In genomic region chr16:658679-659571, GRCh38 we compare ENCODE assay signal across 28 cellular contexts. TPM values are rescaled to one million over a fixed set of nuclear protein-coding genes. Genes with fewer than 3 reads are reported as not detected.
DNase-seq lines count a peak whose midpoint lies in the region; ATAC-seq, FAIRE-seq and TF ChIP-seq lines count a peak whose summit lies in the region.
"Had no signal": no experiment of that assay in that cellular context is flagged by ENCODE, and none has a peak within 500 bp of the region (broad histone marks: within the 10 kb centered on the region; RNA-seq: fewer than 3 reads in every experiment).

No MANE protein-coding gene starts in this region.

- H3K36me3 ChIP-seq in DOHH2 (ENCODE audit: control insufficient read depth, low read length) (peaks cover 74% of the 10 kb centered on the region), K562 (ENCODE audit: control insufficient read depth, insufficient read depth, low read length) (no peaks in the 10 kb centered on the region)
- H3K36me3 ChIP-seq: ovary had no signal

- DNase-seq in HFFc6 (no peak), K562 (ENCODE audit: extremely low read depth in 1 of 4, low spot score in 3 of 4) (no peak), neural crest cell (ENCODE audit: low read depth, low spot score) (no peak), NCI-H2171 (lab: John Stamatoyannopoulos, UW) (no peak), NCI-H1417 (lab: John Stamatoyannopoulos, UW) (no peak)
- DNase-seq: activated B cell treated with CpG ODN at 0.5 μM for 24 hours; activated naive CD4-positive, alpha-beta T cell treated with anti-CD3 and anti-CD28 coated beads for 36 hours; amniotic stem cell; effector CD4-positive, alpha-beta T cell; foreskin melanocyte; heart right ventricle; NCI-H187; NCI-H524 treated with DMSO at 0.1 percent for 48 hours; retina; SHP77 treated with DMSO at 0.1 percent for 48 hours; small intestine; stimulated activated CD4-positive, alpha-beta T cell treated with anti-CD3 and anti-CD28 coated beads, Interleukin-1b, Interleukin-23, amount 100 ng/mL, for 48 hours had no signal

- no peaks in the 10 kb centered on the region for H3F3A ChIP-seq in DOHH2 (ENCODE audit: control insufficient read depth, insufficient read depth)

- peaks cover 12% of the 10 kb centered on the region for H3K4me1 ChIP-seq in DOHH2 (ENCODE audit: control insufficient read depth, low read length)
- H3K4me1 ChIP-seq in K562 (replicated peaks in 1 of 2; ENCODE audit: control insufficient read depth in 2 of 2, insufficient read depth in 2 of 2, low read length in 2 of 2) = peaks cover 2 to 91% of the 10 kb centered on the region in 2 experiments; a peak in 4 of 5 replicates

- no peaks in the 10 kb centered on the region for H3K9me2 ChIP-seq in DOHH2 (replicated peaks; ENCODE audit: control insufficient read depth, low read length)

- H3K4me2 ChIP-seq in DOHH2 (ENCODE audit: low read length) (no peak overlapping the region), K562 (ENCODE audit: insufficient read depth, low read length) (no peak overlapping the region)

- 76% methylated on average over 19 of the region's 35 CpGs for WGBS in K562 (ENCODE audit: insufficient coverage, low coverage, missing lambda C conversion rate)

- H3K9me3 Mint-ChIP-seq in HFFc6 (no peaks in the 10 kb centered on the region), neural crest cell (no peaks in the 10 kb centered on the region)
- H3K9me3 Mint-ChIP-seq: activated B cell treated with CpG ODN at 0.5 μM for 24 hours; activated naive CD4-positive, alpha-beta T cell treated with anti-CD3 and anti-CD28 coated beads for 36 hours; activated T-helper 1 cell treated with anti-CD3 and anti-CD28 coated beads, Interleukin-12 subunit alpha, Interleukin-12 subunit beta, Interleukin-2, Interleukin-4 antibody, amounts not matched to agents 30 ng/mL and 10 ng/mL and 1 ng/mL, durations not matched to agents 14 hours and 24 hours and 36 hours; natural killer cell treated with Interleukin-12 subunit alpha and Interleukin-12 subunit beta and Interleukin-15 and Interleukin-18, amount 100 ng/mL, for 72 hours had no signal

- TF ChIP-seq RAD21 in K562 (CRISPR knock-in tag; conservative IDR thresholded peaks at IDR 0.05 in 1 of 2, IDR thresholded peaks at IDR 0.05 in 1 of 2) = no peak

- TF ChIP-seq CTCF in DOHH2 (IDR thresholded peaks at IDR 0.05; ENCODE audit: low read depth, low read length, poor library complexity, severe bottlenecking) (peak; percentile 34), HFFc6 (IDR thresholded peaks at IDR 0.05) (peak; percentile 43), K562 (IDR thresholded peaks at IDR 0.05 in 2 of 3, conservative IDR thresholded peaks at IDR 0.05 in 1 of 3; ENCODE audit: insufficient read depth in 2 of 3, low read depth in 1 of 3, low read length in 3 of 3) (0 out of 6 replicates have a peak, but pooled peaks of 1 of the 3 experiments have one; percentile 8), neural crest cell (conservative IDR thresholded peaks at IDR 0.05) (peak; percentile 12)

- FAIRE-seq in K562 (lab: Jason Lieb, UNC) = no peak
- FAIRE-seq: colon, H1, small intestine had no signal

- no peak for TF ChIP-seq EP300 in K562 (IDR thresholded peaks at IDR 0.05; ENCODE audit: low read length)

- H2AFZ ChIP-seq in K562 (ENCODE audit: low read depth, low read length) = no peak overlapping the region

- ATAC-seq in K562 (no peak), HG02840 (IDR thresholded peaks at IDR 0.05; ENCODE audit: low FRiP score, unreplicated experiment) (no peak)
- ATAC-seq: mucosa of descending colon; natural killer cell treated with Interleukin-12 subunit alpha and Interleukin-12 subunit beta and Interleukin-15 and Interleukin-18, amount 100 ng/mL, for 72 hours; Panc1 had no signal

- H3K27me3 Mint-ChIP-seq in HFFc6 (ENCODE audit: insufficient read depth) (no peaks in the 10 kb centered on the region), neural crest cell (ENCODE audit: low read depth) (no peaks in the 10 kb centered on the region)
- H3K27me3 Mint-ChIP-seq: activated B cell treated with CpG ODN at 0.5 μM for 24 hours; natural killer cell treated with Interleukin-12 subunit alpha and Interleukin-12 subunit beta and Interleukin-15 and Interleukin-18, amount 100 ng/mL, for 72 hours had no signal

- no peaks in the 10 kb centered on the region for H3K27me3 ChIP-seq in DOHH2 (ENCODE audit: control insufficient read depth, low read length)
- H3K27me3 ChIP-seq in K562 (ENCODE audit: control insufficient read depth in 2 of 2, insufficient read depth in 2 of 2, low read length in 2 of 2) = no peaks in the 10 kb centered on the region
- H3K27me3 ChIP-seq: heart right ventricle, ovary, tibial nerve had no signal

- H3K9ac ChIP-seq in K562 (ENCODE audit: insufficient read depth in 1 of 2, low read depth in 2 of 2, low read length in 2 of 2) = no peak overlapping the region; a peak in 1 of 4 replicates

- H3K79me2 ChIP-seq in DOHH2 (ENCODE audit: control insufficient read depth, low read length) = no peaks in the 10 kb centered on the region
- no peaks in the 10 kb centered on the region; the same call in 2 of the 3 replicates for H3K79me2 ChIP-seq in K562 (ENCODE audit: control insufficient read depth, insufficient read depth, low read length)

- H3K27ac ChIP-seq in DOHH2 (ENCODE audit: low read depth, low read length) = no peak overlapping the region
- no peak overlapping the region for H3K27ac ChIP-seq in K562 (ENCODE audit: extremely low read depth, low read depth, low read length)
- H3K27ac ChIP-seq: C4-2B had no signal

- CTCF ChIA-PET in K562 (lab: Yijun Ruan, JAX; ENCODE audit: low intra/inter-chr PET ratio) = no interaction called here

- intact Hi-C loops in K562 (cut with micrococcal nuclease) = no loop called here

- BruUV-seq in K562 (replicated peaks; lab: Mats Ljungman, UMichigan) = no TSS peak

- POLR2A ChIA-PET in K562 (lab: Yijun Ruan, JAX) = interaction anchor here (0.6 to 1.4 kb wide), 5 partner anchors 8 to 650 kb away, joined by 3 to 6 read pairs (median 3); partner anchors contain the start of gene WDR90

- H3K27ac Mint-ChIP-seq in HFFc6 (no peak overlapping the region), neural crest cell (ENCODE audit: unreplicated experiment) (no peak overlapping the region)
- H3K27ac Mint-ChIP-seq: activated B cell treated with CpG ODN at 0.5 μM for 24 hours; activated naive CD4-positive, alpha-beta T cell treated with anti-CD3 and anti-CD28 coated beads for 36 hours; activated T-helper 1 cell treated with anti-CD3 and anti-CD28 coated beads, Interleukin-12 subunit alpha, Interleukin-12 subunit beta, Interleukin-2, Interleukin-4 antibody, amounts not matched to agents 30 ng/mL and 10 ng/mL and 1 ng/mL, durations not matched to agents 14 hours and 24 hours and 36 hours; natural killer cell treated with Interleukin-12 subunit alpha and Interleukin-12 subunit beta and Interleukin-15 and Interleukin-18, amount 100 ng/mL, for 72 hours had no signal

- H3K9me3 ChIP-seq in DOHH2 (ENCODE audit: control insufficient read depth, insufficient read depth, low read length) = no peaks in the 10 kb centered on the region
- H3K9me3 ChIP-seq in K562 (replicated peaks; ENCODE audit: control insufficient read depth, insufficient read depth, low read depth, low read length) = no peaks in the 10 kb centered on the region
- H3K9me3 ChIP-seq: heart right ventricle, mucosa of descending colon, ovary, tibial nerve had no signal

- no peaks in the 10 kb centered on the region for H3K4me1 Mint-ChIP-seq in HFFc6 (ENCODE audit: low read depth)
- H3K4me1 Mint-ChIP-seq in neural crest cell = peaks cover 6% of the 10 kb centered on the region

- in situ Hi-C loops in K562 (cut with MboI) = no loop called here

- TF ChIP-seq POLR2A in K562 (conservative IDR thresholded peaks at IDR 0.05) = no peak

- H3K4me3 Mint-ChIP-seq in HFFc6 = no peak overlapping the region
- no peak overlapping the region for H3K4me3 Mint-ChIP-seq in neural crest cell
- H3K4me3 Mint-ChIP-seq: activated B cell treated with CpG ODN at 0.5 μM for 24 hours; activated naive CD4-positive, alpha-beta T cell treated with anti-CD3 and anti-CD28 coated beads for 36 hours; activated T-helper 1 cell treated with anti-CD3 and anti-CD28 coated beads, Interleukin-12 subunit alpha, Interleukin-12 subunit beta, Interleukin-2, Interleukin-4 antibody, amounts not matched to agents 30 ng/mL and 10 ng/mL and 1 ng/mL, durations not matched to agents 14 hours and 24 hours and 36 hours; natural killer cell treated with Interleukin-12 subunit alpha and Interleukin-12 subunit beta and Interleukin-15 and Interleukin-18, amount 100 ng/mL, for 72 hours had no signal

- no peak overlapping the region for H3K4me3 ChIP-seq in DOHH2 (ENCODE audit: low read length)
- H3K4me3 ChIP-seq in K562 = no peak overlapping the region
- H3K4me3 ChIP-seq: heart right ventricle, mucosa of descending colon, ovary, tibial nerve had no signal

- H4K20me1 ChIP-seq in DOHH2 (ENCODE audit: control insufficient read depth, insufficient read depth, low read depth, low read length) (no peaks in the 10 kb centered on the region), K562 (replicated peaks; ENCODE audit: control insufficient read depth, insufficient read depth, low read length) (no peaks in the 10 kb centered on the region)

- H3K9me1 ChIP-seq in K562 (ENCODE audit: control insufficient read depth, insufficient read depth, low read length) = no peaks in the 10 kb centered on the region

- no peaks in the 10 kb centered on the region for H3K36me3 Mint-ChIP-seq in HFFc6 (ENCODE audit: low read depth)
- H3K36me3 Mint-ChIP-seq in neural crest cell (ENCODE audit: low read depth) = no peaks in the 10 kb centered on the region
- H3K36me3 Mint-ChIP-seq: natural killer cell treated with Interleukin-12 subunit alpha and Interleukin-12 subunit beta and Interleukin-15 and Interleukin-18, amount 100 ng/mL, for 72 hours had no signal

RNA-seq across cellular contexts. Expression of gene RHOT2, which starts 9.0 kb away (rescaled TPM):
- 10 to 100 TPM; 73.9 to 93.4 (median 84.8) TPM for total RNA-seq in HFFc6 (2021; fragmentation: NEBNext Ultra II Directional; extraction: Animal tissue kit (Norgen Biotek cat#: 25700))
- 214 and 929 TPM in 2 replicates for total RNA-seq in K562 (2011; cell fraction: chromatin; rRNA removed; ENCODE audit: low replicate concordance)
- total RNA-seq in K562 (2011; cell fraction: nucleolus; rRNA removed) = 1,026 and 1,077 TPM in 2 replicates
- total RNA-seq in K562 (2011; cell fraction: nucleoplasm; rRNA removed) = 329 and 385 TPM in 2 replicates
- total RNA-seq in K562 (2014; rRNA removed) (116 and 158 TPM in 2 replicates), K562 (2014; rRNA removed; fragmentation: Illumina TruSeq; extraction: Trizol) (18.6 and 26.7 TPM in 2 replicates), K562 (2015; rRNA removed; fragmentation: Illumina TruSeq; extraction: Trizol) (83.6 and 87.9 TPM in 2 replicates), K562 (2021) (267 TPM in 2 replicates), neural crest cell (171 and 189 TPM in 2 replicates)
- polyA plus RNA-seq in K562 (2011; rRNA removed) (118 and 173 TPM in 2 replicates), K562 (2014; fragmentation: Illumina TruSeq; extraction: Trizol) (112 and 139 TPM in 2 replicates), K562 (2014; fragmentation: Nextera tagmentation; extraction: Ambion mirVana) (1 to 10 TPM; 5.0 to 6.8 TPM), K562 (2014; rRNA removed) (373 and 378 TPM in 2 replicates)
- polyA plus RNA-seq in K562 (2011; cell fraction: cytosol; rRNA removed) = 121 and 296 TPM in 2 replicates
- 1,454 and 2,407 TPM in 2 replicates for polyA plus RNA-seq in K562 (2011; cell fraction: nucleus; rRNA removed)
- polyA plus RNA-seq in K562 (2012) = 192 and 214 TPM in 2 replicates
- polyA minus RNA-seq in K562 (2011; rRNA and poly(A)+ RNA removed) = 14.4 and 20.6 TPM in 2 replicates
- 48.0 and 67.2 TPM in 2 replicates for polyA minus RNA-seq in K562 (2011; cell fraction: cytosol; rRNA and poly(A)+ RNA removed)
- 214 and 219 TPM in 2 replicates for polyA minus RNA-seq in K562 (2011; cell fraction: nucleus; rRNA and poly(A)+ RNA removed)

RNA-seq across cellular contexts. Expression of gene WDR90, which starts 9.8 kb away (rescaled TPM):
- total RNA-seq in HFFc6 (2021; fragmentation: NEBNext Ultra II Directional; extraction: Animal tissue kit (Norgen Biotek cat#: 25700)) = 10 to 100 TPM; 11.6 to 19.0 (median 17.7) TPM
- 25.8 and 70.2 TPM in 2 replicates for total RNA-seq in K562 (2011; cell fraction: chromatin; rRNA removed; ENCODE audit: low replicate concordance)
- total RNA-seq in K562 (2011; cell fraction: nucleolus; rRNA removed) = 50.4 and 60.9 TPM in 2 replicates
- total RNA-seq in K562 (2011; cell fraction: nucleoplasm; rRNA removed) = 29.8 and 30.4 TPM in 2 replicates
- total RNA-seq in K562 (2014; rRNA removed) = 4.9 and 6.5 TPM in 2 replicates
- 0.80 and 1.3 TPM in 2 replicates for total RNA-seq in K562 (2014; rRNA removed; fragmentation: Illumina TruSeq; extraction: Trizol)
- 3.0 and 3.3 TPM in 2 replicates for total RNA-seq in K562 (2015; rRNA removed; fragmentation: Illumina TruSeq; extraction: Trizol)
- 10.0 and 12.6 TPM in 2 replicates for total RNA-seq in K562 (2021)
- 5.7 and 9.4 TPM in 2 replicates for polyA plus RNA-seq in K562 (2011; rRNA removed)
- 3.8 and 9.9 TPM in 2 replicates for polyA plus RNA-seq in K562 (2011; cell fraction: cytosol; rRNA removed)
- polyA plus RNA-seq in K562 (2011; cell fraction: nucleus; rRNA removed) = 72.9 and 107 TPM in 2 replicates
- polyA plus RNA-seq in K562 (2012) = 6.3 and 9.5 TPM in 2 replicates
- polyA plus RNA-seq in K562 (2014; fragmentation: Illumina TruSeq; extraction: Trizol) = 1.4 and 4.3 TPM in 2 replicates
- under 1 TPM; 0.44 to 0.46 TPM for polyA plus RNA-seq in K562 (2014; fragmentation: Nextera tagmentation; extraction: Ambion mirVana)
- 8.1 and 10.6 TPM in 2 replicates for polyA plus RNA-seq in K562 (2014; rRNA removed)
- polyA minus RNA-seq in K562 (2011; rRNA and poly(A)+ RNA removed) = 1.0 and 1.4 TPM in 2 replicates
- 2.6 and 4.5 TPM in 2 replicates for polyA minus RNA-seq in K562 (2011; cell fraction: cytosol; rRNA and poly(A)+ RNA removed)
- polyA minus RNA-seq in K562 (2011; cell fraction: nucleus; rRNA and poly(A)+ RNA removed) = 20.9 and 23.9 TPM in 2 replicates
- 95.8 and 97.0 TPM in 2 replicates for total RNA-seq in neural crest cell

RNA-seq across cellular contexts. Expression of gene RHBDL1, which starts 16.5 kb away (rescaled TPM):
- total RNA-seq in HFFc6 (2021; fragmentation: NEBNext Ultra II Directional; extraction: Animal tissue kit (Norgen Biotek cat#: 25700)) = 1 to 10 TPM; 1.4 to 2.3 (median 1.7) TPM
- 4.0 and 18.2 TPM in 2 replicates for total RNA-seq in K562 (2011; cell fraction: chromatin; rRNA removed; ENCODE audit: low replicate concordance)
- total RNA-seq in K562 (2011; cell fraction: nucleolus; rRNA removed) = 16.8 and 19.9 TPM in 2 replicates
- total RNA-seq in K562 (2011; cell fraction: nucleoplasm; rRNA removed) = 6.3 and 7.2 TPM in 2 replicates
- total RNA-seq in K562 (2014; rRNA removed) = 2.7 and 3.9 TPM in 2 replicates
- total RNA-seq in K562 (2014; rRNA removed; fragmentation: Illumina TruSeq; extraction: Trizol) = 0.11 TPM in 1 of 2 replicates, not detected in the other
- total RNA-seq in K562 (2015; rRNA removed; fragmentation: Illumina TruSeq; extraction: Trizol) = 0.79 and 0.94 TPM in 2 replicates
- 3.6 and 4.0 TPM in 2 replicates for total RNA-seq in K562 (2021)
- polyA plus RNA-seq in K562 (2011; rRNA removed) = 1.7 and 3.5 TPM in 2 replicates
- 2.9 and 8.6 TPM in 2 replicates for polyA plus RNA-seq in K562 (2011; cell fraction: cytosol; rRNA removed)
- 36.3 and 53.0 TPM in 2 replicates for polyA plus RNA-seq in K562 (2011; cell fraction: nucleus; rRNA removed)
- polyA plus RNA-seq in K562 (2012) = 2.4 and 6.7 TPM in 2 replicates
- polyA plus RNA-seq in K562 (2014; fragmentation: Illumina TruSeq; extraction: Trizol) = 0.55 and 1.1 TPM in 2 replicates
- polyA plus RNA-seq in K562 (2014; fragmentation: Nextera tagmentation; extraction: Ambion mirVana) = under 1 TPM in 1 of 2 experiments, not detected in 1; 0.03 TPM
- polyA plus RNA-seq in K562 (2014; rRNA removed) = 3.4 and 5.6 TPM in 2 replicates
- 0.15 and 0.39 TPM in 2 replicates for polyA minus RNA-seq in K562 (2011; rRNA and poly(A)+ RNA removed)
- polyA minus RNA-seq in K562 (2011; cell fraction: cytosol; rRNA and poly(A)+ RNA removed) = 1.2 TPM in 1 of 2 replicates, not detected in the other
- 3.2 and 5.4 TPM in 2 replicates for polyA minus RNA-seq in K562 (2011; cell fraction: nucleus; rRNA and poly(A)+ RNA removed)
- total RNA-seq in neural crest cell = 3.0 and 3.1 TPM in 2 replicates

RNA-seq across cellular contexts. Expression of gene MCRIP2, which starts 17.3 kb away (rescaled TPM):
- total RNA-seq in HFFc6 (2021; fragmentation: NEBNext Ultra II Directional; extraction: Animal tissue kit (Norgen Biotek cat#: 25700)) = 10 to 100 TPM; 18.8 to 30.8 (median 24.2) TPM
- total RNA-seq in K562 (2011; cell fraction: chromatin; rRNA removed; ENCODE audit: low replicate concordance) = 33.6 and 106 TPM in 2 replicates
- total RNA-seq in K562 (2011; cell fraction: nucleolus; rRNA removed) = 86.7 and 90.7 TPM in 2 replicates
- 54.1 and 55.3 TPM in 2 replicates for total RNA-seq in K562 (2011; cell fraction: nucleoplasm; rRNA removed)
- total RNA-seq in K562 (2014; rRNA removed) (120 and 148 TPM in 2 replicates), K562 (2014; rRNA removed; fragmentation: Illumina TruSeq; extraction: Trizol) (3.4 and 6.3 TPM in 2 replicates), K562 (2015; rRNA removed; fragmentation: Illumina TruSeq; extraction: Trizol) (55.8 and 56.1 TPM in 2 replicates), K562 (2021) (110 and 124 TPM in 2 replicates), neural crest cell (16.2 and 17.6 TPM in 2 replicates)
- polyA plus RNA-seq in K562 (2011; rRNA removed) (35.2 and 47.4 TPM in 2 replicates), K562 (2014; fragmentation: Illumina TruSeq; extraction: Trizol) (12.8 and 40.4 TPM in 2 replicates), K562 (2014; fragmentation: Nextera tagmentation; extraction: Ambion mirVana) (1 to 10 TPM in 1 of 2 experiments, under 1 TPM in 1; 0.80 to 3.5 TPM), K562 (2014; rRNA removed) (111 and 123 TPM in 2 replicates)
- 70.6 and 207 TPM in 2 replicates for polyA plus RNA-seq in K562 (2011; cell fraction: cytosol; rRNA removed)
- 72.7 and 125 TPM in 2 replicates for polyA plus RNA-seq in K562 (2011; cell fraction: nucleus; rRNA removed)
- polyA plus RNA-seq in K562 (2012) = 63.1 and 76.1 TPM in 2 replicates
- polyA minus RNA-seq in K562 (2011; rRNA and poly(A)+ RNA removed) = 5.2 and 5.6 TPM in 2 replicates
- polyA minus RNA-seq in K562 (2011; cell fraction: cytosol; rRNA and poly(A)+ RNA removed) = 19.4 and 28.1 TPM in 2 replicates
- 21.5 and 23.7 TPM in 2 replicates for polyA minus RNA-seq in K562 (2011; cell fraction: nucleus; rRNA and poly(A)+ RNA removed)

RNA-seq across cellular contexts. Expression of gene STUB1, which starts 21.3 kb away (rescaled TPM):
- 100 to 1,000 TPM; 128 to 161 (median 141) TPM for total RNA-seq in HFFc6 (2021; fragmentation: NEBNext Ultra II Directional; extraction: Animal tissue kit (Norgen Biotek cat#: 25700))
- 38.7 and 156 TPM in 2 replicates for total RNA-seq in K562 (2011; cell fraction: chromatin; rRNA removed; ENCODE audit: low replicate concordance)
- total RNA-seq in K562 (2011; cell fraction: nucleolus; rRNA removed) = 192 and 203 TPM in 2 replicates
- total RNA-seq in K562 (2011; cell fraction: nucleoplasm; rRNA removed) = 62.0 and 88.9 TPM in 2 replicates
- total RNA-seq in K562 (2014; rRNA removed) (251 and 276 TPM in 2 replicates), K562 (2014; rRNA removed; fragmentation: Illumina TruSeq; extraction: Trizol) (65.4 and 88.2 TPM in 2 replicates), K562 (2015; rRNA removed; fragmentation: Illumina TruSeq; extraction: Trizol) (147 and 168 TPM in 2 replicates), K562 (2021) (191 and 213 TPM in 2 replicates), neural crest cell (81.5 and 99.3 TPM in 2 replicates)
- polyA plus RNA-seq in K562 (2011; rRNA removed) (114 TPM in 2 replicates), K562 (2014; fragmentation: Illumina TruSeq; extraction: Trizol) (152 and 188 TPM in 2 replicates), K562 (2014; fragmentation: Nextera tagmentation; extraction: Ambion mirVana) (10 to 100 TPM; 10.6 to 27.7 TPM), K562 (2014; rRNA removed) (193 and 200 TPM in 2 replicates)
- polyA plus RNA-seq in K562 (2011; cell fraction: cytosol; rRNA removed) = 94.5 and 181 TPM in 2 replicates
- polyA plus RNA-seq in K562 (2011; cell fraction: nucleus; rRNA removed) = 195 and 305 TPM in 2 replicates
- 87.2 and 101 TPM in 2 replicates for polyA plus RNA-seq in K562 (2012)
- polyA minus RNA-seq in K562 (2011; rRNA and poly(A)+ RNA removed) = 22.1 and 33.0 TPM in 2 replicates
- polyA minus RNA-seq in K562 (2011; cell fraction: cytosol; rRNA and poly(A)+ RNA removed) = 41.4 and 45.7 TPM in 2 replicates
- 57.6 and 61.8 TPM in 2 replicates for polyA minus RNA-seq in K562 (2011; cell fraction: nucleus; rRNA and poly(A)+ RNA removed)
